ENCODE assay signal across 16 cellular contexts in the genomic region with DNA sequence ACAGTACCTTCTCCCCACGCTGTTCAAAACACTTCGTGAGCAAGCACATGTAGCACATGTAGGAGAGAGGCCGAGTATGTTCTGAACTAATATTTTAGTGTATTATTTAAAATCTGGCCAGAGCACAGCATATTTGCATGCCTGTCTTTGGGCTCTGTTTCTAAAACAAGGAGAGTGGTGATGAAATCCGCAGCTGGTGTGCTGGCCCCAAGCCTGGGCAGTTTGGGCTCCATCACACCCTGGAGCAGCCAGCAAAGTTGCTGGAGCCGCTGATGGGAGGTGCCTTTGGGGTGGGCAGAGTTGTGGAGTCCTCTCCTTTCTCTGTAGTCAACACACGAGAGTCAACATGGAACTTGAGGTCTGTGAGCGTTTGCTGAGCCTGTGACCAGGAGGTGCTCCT.
DNase-seq lines count a peak whose midpoint lies in the region; ATAC-seq and TF ChIP-seq lines count a peak whose summit lies in the region.
"Had no signal": no experiment of that assay in that cellular context is flagged by ENCODE, and none has a peak within 500 bp of the region (broad histone marks: within the 10 kb centered on the region; RNA-seq: fewer than 3 reads in every experiment).

No MANE protein-coding gene starts in this region.

- H3K4me3 ChIP-seq in mammary epithelial cell (replicated peaks in 1 of 3; ENCODE audit: insufficient read depth in 1 of 3, low read depth in 2 of 3, low read length in 3 of 3) = no peak overlapping the region
- no peak overlapping the region for H3K4me3 ChIP-seq in fibroblast of the aortic adventitia (ENCODE audit: low read depth, low read length)
- H3K4me3 ChIP-seq in aorta (ENCODE audit: low read length in 2 of 2) = no peak overlapping the region
- H3K4me3 ChIP-seq: adrenal gland had no signal

- no peak overlapping the region for H2AFZ ChIP-seq in mammary epithelial cell (ENCODE audit: low read depth, low read length)

- H3K27me3 ChIP-seq in mammary epithelial cell (ENCODE audit: insufficient read depth, low read length) (no peaks in the 10 kb centered on the region), aorta (ENCODE audit: control insufficient read depth in 1 of 2, insufficient read depth in 2 of 2, low read length in 1 of 2) (no peaks in the 10 kb centered on the region)
- H3K27me3 ChIP-seq: adrenal gland, neutrophil had no signal

- no peak for TF ChIP-seq CTCF in MCF 10A (IDR thresholded peaks at IDR 0.05; ENCODE audit: unreplicated experiment)
- TF ChIP-seq CTCF in mammary epithelial cell (conservative IDR thresholded peaks at IDR 0.05 in 1 of 2, IDR thresholded peaks at IDR 0.05 in 1 of 2; ENCODE audit: extremely low read depth in 1 of 2, insufficient read depth in 1 of 2, low read depth in 1 of 2, low read length in 2 of 2) = no peak
- TF ChIP-seq CTCF in fibroblast of the aortic adventitia (IDR thresholded peaks at IDR 0.05; ENCODE audit: insufficient read depth, low read length) = no peak

- H3K4me1 ChIP-seq in mammary epithelial cell (ENCODE audit: insufficient read depth, low read length) = peaks cover 49% of the 10 kb centered on the region
- peaks cover 2 to 7% of the 10 kb centered on the region in 2 donors for H3K4me1 ChIP-seq in aorta (ENCODE audit: control insufficient read depth in 1 of 2, insufficient read depth in 2 of 2, low read length in 2 of 2)

- H3K4me2 ChIP-seq in mammary epithelial cell (ENCODE audit: insufficient read depth, low read depth, low read length) = no peak overlapping the region

- no peaks in the 10 kb centered on the region for H3K9me3 Mint-ChIP-seq in MCF 10A (ENCODE audit: unreplicated experiment)
- no peaks in the 10 kb centered on the region for H3K9me3 Mint-ChIP-seq in activated T-cell treated with anti-CD3 and anti-CD28 coated beads, Interleukin-2, amount 50 U/mL, for 72 hours
- no peaks in the 10 kb centered on the region for H3K9me3 Mint-ChIP-seq in effector memory CD8-positive, alpha-beta T cell

- in situ Hi-C loops in mammary epithelial cell (cut with MboI; ENCODE audit: low sequenced_read_pairs in 2 of 2) = no loop called here

- peak; percentile 83 for ATAC-seq in aorta (ENCODE audit: low FRiP score)
- no peak for ATAC-seq in activated T-cell treated with anti-CD3 and anti-CD28 coated beads, Interleukin-2, amount 50 U/mL, for 72 hours (replicated peaks in 1 of 2)
- ATAC-seq in effector memory CD8-positive, alpha-beta T cell (replicated peaks) = no peak
- ATAC-seq: Panc1; stimulated activated naive CD8-positive, alpha-beta T cell treated with anti-CD3 and anti-CD28 coated beads, Interleukin-15, Interleukin-2, amounts not matched to agents 100 U/mL and 50 U/mL, for 24 hours had no signal

- POLR2A ChIA-PET in MCF 10A (lab: Yijun Ruan, JAX) = interaction anchor here (1.0 to 1.8 kb wide), 5 partner anchors 9 to 107 kb away, joined by 3 to 6 read pairs (median 4); no protein-coding TSS in a partner anchor

- intact Hi-C loops in MCF 10A (cut with micrococcal nuclease) (loop anchor here (5.0 to 10.0 kb wide), 2 partner anchors 107 to 265 kb away; no protein-coding TSS in a partner anchor), mammary epithelial cell (cut with micrococcal nuclease) (no loop called here), aorta (cut with DNase I) (no loop called here)

- no peaks in the 10 kb centered on the region for H4K20me1 ChIP-seq in mammary epithelial cell (ENCODE audit: insufficient read depth, low read length)

- peaks cover 68% of the 10 kb centered on the region for H3K79me2 ChIP-seq in mammary epithelial cell (ENCODE audit: insufficient read depth, low read length)

- H3K27ac Mint-ChIP-seq in MCF 10A (ENCODE audit: low read depth, unreplicated experiment) = peak overlapping the region; percentile 23
- H3K27ac Mint-ChIP-seq in activated T-cell treated with anti-CD3 and anti-CD28 coated beads, Interleukin-2, amount 50 U/mL, for 72 hours = no peak overlapping the region
- peak overlapping the region in 1 of 2 donors; percentile 62 for H3K27ac Mint-ChIP-seq in effector memory CD8-positive, alpha-beta T cell

- no peak overlapping the region for H3K4me3 Mint-ChIP-seq in MCF 10A (ENCODE audit: unreplicated experiment)
- no peak overlapping the region for H3K4me3 Mint-ChIP-seq in activated T-cell treated with anti-CD3 and anti-CD28 coated beads, Interleukin-2, amount 50 U/mL, for 72 hours
- no peak overlapping the region for H3K4me3 Mint-ChIP-seq in effector memory CD8-positive, alpha-beta T cell

- no peak overlapping the region for H3K27ac ChIP-seq in mammary epithelial cell (ENCODE audit: insufficient read depth, low read depth, low read length)
- peak overlapping the region in 1 of 2 donors; percentile 62 for H3K27ac ChIP-seq in aorta (ENCODE audit: low read depth in 1 of 2, low read length in 2 of 2)
- H3K27ac ChIP-seq: 22Rv1, adrenal gland, neutrophil had no signal

- H3K36me3 ChIP-seq in mammary epithelial cell (ENCODE audit: insufficient read depth, low read length) (no peaks in the 10 kb centered on the region), aorta (ENCODE audit: control insufficient read depth in 1 of 2, insufficient read depth in 2 of 2, low read length in 1 of 2) (no peaks in the 10 kb centered on the region)
- H3K36me3 ChIP-seq: adrenal gland, neutrophil had no signal

- H3K36me3 Mint-ChIP-seq in MCF 10A (ENCODE audit: insufficient read depth, unreplicated experiment) = no peaks in the 10 kb centered on the region
- H3K36me3 Mint-ChIP-seq in activated T-cell treated with anti-CD3 and anti-CD28 coated beads, Interleukin-2, amount 50 U/mL, for 72 hours (ENCODE audit: insufficient read depth in 2 of 2) = no peaks in the 10 kb centered on the region
- H3K36me3 Mint-ChIP-seq in effector memory CD8-positive, alpha-beta T cell (ENCODE audit: insufficient read depth) = peaks cover 3% of the 10 kb centered on the region

- DNase-seq in MCF 10A (ENCODE audit: unreplicated experiment) = peak; percentile 64
- no peak for DNase-seq in mammary epithelial cell
- peak; percentile 93 for DNase-seq in fibroblast of the aortic adventitia (ENCODE audit: low read depth)
- DNase-seq in mucosa of gallbladder (ENCODE audit: low spot score) = peak; percentile 61
- peak; percentile 85 to 89 for DNase-seq in aorta
- DNase-seq in stimulated activated CD4-positive, alpha-beta T cell treated with anti-CD3 and anti-CD28 coated beads, Interleukin-2, amount 100 ng/mL, for 24 hours = no peak
- DNase-seq in activated T-cell treated with anti-CD3 and anti-CD28 coated beads, Interleukin-2, amount 50 U/mL, for 72 hours = no peak
- no peak for DNase-seq in effector memory CD8-positive, alpha-beta T cell
- DNase-seq: DND-41; Kasumi-1; NCI-H2081 treated with DMSO at 0.1 percent for 48 hours; stimulated activated naive CD8-positive, alpha-beta T cell treated with anti-CD3 and anti-CD28 coated beads, Interleukin-15, Interleukin-2, amounts not matched to agents 100 U/mL and 50 U/mL, for 24 hours had no signal

- no TSS peak for BruUV-seq in MCF 10A (replicated peaks; lab: Mats Ljungman, UMichigan)
- BruUV-seq in mammary epithelial cell (replicated peaks; lab: Mats Ljungman, UMichigan) = no TSS peak

- no peak overlapping the region for H3K9ac ChIP-seq in mammary epithelial cell (ENCODE audit: insufficient read depth, low read length)

- H3K9me3 ChIP-seq in mammary epithelial cell (replicated peaks; ENCODE audit: insufficient read depth, low read length) (no peaks in the 10 kb centered on the region), aorta (ENCODE audit: control insufficient read depth, low read length) (no peaks in the 10 kb centered on the region)
- H3K9me3 ChIP-seq: adrenal gland, neutrophil had no signal

- peaks cover 59% of the 10 kb centered on the region for H3K4me1 Mint-ChIP-seq in MCF 10A (ENCODE audit: insufficient read depth, unreplicated experiment)
- peaks cover 6% of the 10 kb centered on the region for H3K4me1 Mint-ChIP-seq in activated T-cell treated with anti-CD3 and anti-CD28 coated beads, Interleukin-2, amount 50 U/mL, for 72 hours (ENCODE audit: low read depth)
- H3K4me1 Mint-ChIP-seq in effector memory CD8-positive, alpha-beta T cell (ENCODE audit: low read depth in 2 of 2) = peaks cover 41 to 62% of the 10 kb centered on the region in 2 donors

- no peaks in the 10 kb centered on the region for H3K27me3 Mint-ChIP-seq in MCF 10A (ENCODE audit: insufficient read depth, unreplicated experiment)
- no peaks in the 10 kb centered on the region for H3K27me3 Mint-ChIP-seq in activated T-cell treated with anti-CD3 and anti-CD28 coated beads, Interleukin-2, amount 50 U/mL, for 72 hours (ENCODE audit: low read depth)
- no peaks in the 10 kb centered on the region for H3K27me3 Mint-ChIP-seq in effector memory CD8-positive, alpha-beta T cell

- WGBS in mammary epithelial cell (ENCODE audit: low coverage, missing lambda C conversion rate) = 61% methylated on average over 7 of the region's 7 CpGs
- 4 to 12% methylated on average over 7 of the region's 7 CpGs for WGBS in aorta, 2 donors

- dilution Hi-C loops in mammary epithelial cell (cut with HindIII; ENCODE audit: low sequenced_read_pairs) = no loop called here

- CTCF ChIA-PET in MCF 10A (lab: Yijun Ruan, JAX) (interaction anchor here (0.6 to 2.1 kb wide), 6 partner anchors 8 to 118 kb away, joined by 3 to 10 read pairs (median 4); no protein-coding TSS in a partner anchor), mammary epithelial cell (lab: Charles Lee; ENCODE audit: low non-redundant PET) (no interaction called here)

Comparison
In these comparisons a context has a peak if more than half of its experiments do, and no peak if none do; other contexts are left out.
1. DNase-seq: peak in MCF 10A (single experiment), fibroblast of the aortic adventitia (single experiment), mucosa of gallbladder (single experiment) and aorta (2 of 2); none in mammary epithelial cell (single experiment), stimulated activated CD4-positive, alpha-beta T cell treated with anti-CD3 and anti-CD28 coated beads, Interleukin-2, amount 100 ng/mL, for 24 hours (0 of 2), activated T-cell treated with anti-CD3 and anti-CD28 coated beads, Interleukin-2, amount 50 U/mL, for 72 hours (0 of 2) and effector memory CD8-positive, alpha-beta T cell (0 of 3).